Comparison of ENCODE assay signal across 1 cellular context in the genomic region with DNA sequence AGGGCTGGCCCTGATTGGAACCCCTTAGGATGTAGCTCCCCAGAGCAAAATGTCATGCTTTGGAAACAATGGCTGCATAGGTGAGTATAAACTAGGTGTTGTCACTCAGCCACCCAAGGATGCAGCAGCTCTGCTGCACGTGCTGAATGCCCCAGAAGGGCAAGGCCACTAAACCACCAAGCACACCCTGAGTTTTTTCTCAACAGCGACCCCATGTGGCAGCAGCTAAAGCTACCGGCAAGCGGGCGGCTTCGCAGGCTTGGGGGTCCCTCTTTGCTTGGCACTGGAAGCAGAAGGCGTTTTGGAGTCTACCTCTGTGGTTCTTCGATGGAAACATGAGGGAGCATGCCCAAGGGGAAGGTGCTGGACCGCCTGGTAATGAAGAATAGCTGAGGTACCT.
TF ChIP-seq lines count a peak whose summit lies in the region.

No MANE protein-coding gene starts in this region.

TF ChIP-seq in liver, 16 proteins besides CTCF, POLR2A, EP300 and RAD21 (continued from another document):
- TF ChIP-seq JUND (IDR thresholded peaks at IDR 0.05): no peak
- TF ChIP-seq, protein P1, sequence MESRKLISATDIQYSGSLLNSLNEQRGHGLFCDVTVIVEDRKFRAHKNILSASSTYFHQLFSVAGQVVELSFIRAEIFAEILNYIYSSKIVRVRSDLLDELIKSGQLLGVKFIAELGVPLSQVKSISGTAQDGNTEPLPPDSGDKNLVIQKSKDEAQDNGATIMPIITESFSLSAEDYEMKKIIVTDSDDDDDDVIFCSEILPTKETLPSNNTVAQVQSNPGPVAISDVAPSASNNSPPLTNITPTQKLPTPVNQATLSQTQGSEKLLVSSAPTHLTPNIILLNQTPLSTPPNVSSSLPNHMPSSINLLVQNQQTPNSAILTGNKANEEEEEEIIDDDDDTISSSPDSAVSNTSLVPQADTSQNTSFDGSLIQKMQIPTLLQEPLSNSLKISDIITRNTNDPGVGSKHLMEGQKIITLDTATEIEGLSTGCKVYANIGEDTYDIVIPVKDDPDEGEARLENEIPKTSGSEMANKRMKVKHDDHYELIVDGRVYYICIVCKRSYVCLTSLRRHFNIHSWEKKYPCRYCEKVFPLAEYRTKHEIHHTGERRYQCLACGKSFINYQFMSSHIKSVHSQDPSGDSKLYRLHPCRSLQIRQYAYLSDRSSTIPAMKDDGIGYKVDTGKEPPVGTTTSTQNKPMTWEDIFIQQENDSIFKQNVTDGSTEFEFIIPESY (IDR thresholded peaks at IDR 0.05): no peak
- TF ChIP-seq, protein P2, sequence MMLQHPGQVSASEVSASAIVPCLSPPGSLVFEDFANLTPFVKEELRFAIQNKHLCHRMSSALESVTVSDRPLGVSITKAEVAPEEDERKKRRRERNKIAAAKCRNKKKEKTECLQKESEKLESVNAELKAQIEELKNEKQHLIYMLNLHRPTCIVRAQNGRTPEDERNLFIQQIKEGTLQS (IDR thresholded peaks at IDR 0.05): no peak
- TF ChIP-seq FOXA1 (IDR thresholded peaks at IDR 0.05): no peak
- TF ChIP-seq TAF1 (conservative IDR thresholded peaks at IDR 0.05): no peak
- TF ChIP-seq GABPA (IDR thresholded peaks at IDR 0.05 in 1 of 2, conservative IDR thresholded peaks at IDR 0.05 in 1 of 2): no peak
- no peak for TF ChIP-seq FOXA2 (IDR thresholded peaks at IDR 0.05)
- no peak for TF ChIP-seq EGR1 (IDR thresholded peaks at IDR 0.05; ENCODE audit: low read depth in 2 of 2)
- no peak for TF ChIP-seq YY1 (IDR thresholded peaks at IDR 0.05)
- TF ChIP-seq, protein P3, sequence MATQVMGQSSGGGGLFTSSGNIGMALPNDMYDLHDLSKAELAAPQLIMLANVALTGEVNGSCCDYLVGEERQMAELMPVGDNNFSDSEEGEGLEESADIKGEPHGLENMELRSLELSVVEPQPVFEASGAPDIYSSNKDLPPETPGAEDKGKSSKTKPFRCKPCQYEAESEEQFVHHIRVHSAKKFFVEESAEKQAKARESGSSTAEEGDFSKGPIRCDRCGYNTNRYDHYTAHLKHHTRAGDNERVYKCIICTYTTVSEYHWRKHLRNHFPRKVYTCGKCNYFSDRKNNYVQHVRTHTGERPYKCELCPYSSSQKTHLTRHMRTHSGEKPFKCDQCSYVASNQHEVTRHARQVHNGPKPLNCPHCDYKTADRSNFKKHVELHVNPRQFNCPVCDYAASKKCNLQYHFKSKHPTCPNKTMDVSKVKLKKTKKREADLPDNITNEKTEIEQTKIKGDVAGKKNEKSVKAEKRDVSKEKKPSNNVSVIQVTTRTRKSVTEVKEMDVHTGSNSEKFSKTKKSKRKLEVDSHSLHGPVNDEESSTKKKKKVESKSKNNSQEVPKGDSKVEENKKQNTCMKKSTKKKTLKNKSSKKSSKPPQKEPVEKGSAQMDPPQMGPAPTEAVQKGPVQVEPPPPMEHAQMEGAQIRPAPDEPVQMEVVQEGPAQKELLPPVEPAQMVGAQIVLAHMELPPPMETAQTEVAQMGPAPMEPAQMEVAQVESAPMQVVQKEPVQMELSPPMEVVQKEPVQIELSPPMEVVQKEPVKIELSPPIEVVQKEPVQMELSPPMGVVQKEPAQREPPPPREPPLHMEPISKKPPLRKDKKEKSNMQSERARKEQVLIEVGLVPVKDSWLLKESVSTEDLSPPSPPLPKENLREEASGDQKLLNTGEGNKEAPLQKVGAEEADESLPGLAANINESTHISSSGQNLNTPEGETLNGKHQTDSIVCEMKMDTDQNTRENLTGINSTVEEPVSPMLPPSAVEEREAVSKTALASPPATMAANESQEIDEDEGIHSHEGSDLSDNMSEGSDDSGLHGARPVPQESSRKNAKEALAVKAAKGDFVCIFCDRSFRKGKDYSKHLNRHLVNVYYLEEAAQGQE (IDR thresholded peaks at IDR 0.05): no peak
- TF ChIP-seq SP1 (IDR thresholded peaks at IDR 0.05): no peak
